1 cellular context compared by ENCODE assay signal in the genomic region with DNA sequence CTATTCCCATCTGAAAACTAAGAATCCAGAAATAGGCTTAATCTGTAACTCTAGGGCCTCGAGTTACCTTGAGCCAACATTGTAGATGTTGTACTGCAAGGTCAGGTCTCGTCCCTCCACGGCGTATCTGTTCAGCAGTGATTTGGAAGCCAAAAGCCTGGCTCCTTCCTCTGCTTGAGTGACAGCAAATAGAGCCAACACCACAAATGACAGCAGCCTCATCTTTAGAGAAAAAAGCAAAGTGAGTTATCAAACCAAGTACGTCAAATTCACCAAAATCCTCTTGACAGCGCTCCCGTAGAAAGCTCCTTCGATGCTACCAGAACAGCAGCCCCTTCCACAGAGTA.
TF ChIP-seq lines count a peak whose summit lies in the region.

No MANE protein-coding gene starts in this region.

TF ChIP-seq in H1, 55 proteins besides CTCF, POLR2A, EP300 and RAD21:
- no peak for TF ChIP-seq SIN3A (conservative IDR thresholded peaks at IDR 0.05 in 1 of 2, IDR thresholded peaks at IDR 0.05 in 1 of 2; ENCODE audit: low read depth in 1 of 2, low read length in 2 of 2)
- no peak for TF ChIP-seq ATF3 (IDR thresholded peaks at IDR 0.05; ENCODE audit: insufficient read depth, low read depth, low read length)
- no peak for TF ChIP-seq TAF7 (optimal IDR thresholded peaks at IDR 0.05; ENCODE audit: borderline replicate concordance, low read depth, low read length)
- no peak for TF ChIP-seq EZH2 (IDR thresholded peaks at IDR 0.05; ENCODE audit: low read depth, low read length, severe bottlenecking)
